Comparison of ENCODE assay signal across 9 cellular contexts in the genomic region with DNA sequence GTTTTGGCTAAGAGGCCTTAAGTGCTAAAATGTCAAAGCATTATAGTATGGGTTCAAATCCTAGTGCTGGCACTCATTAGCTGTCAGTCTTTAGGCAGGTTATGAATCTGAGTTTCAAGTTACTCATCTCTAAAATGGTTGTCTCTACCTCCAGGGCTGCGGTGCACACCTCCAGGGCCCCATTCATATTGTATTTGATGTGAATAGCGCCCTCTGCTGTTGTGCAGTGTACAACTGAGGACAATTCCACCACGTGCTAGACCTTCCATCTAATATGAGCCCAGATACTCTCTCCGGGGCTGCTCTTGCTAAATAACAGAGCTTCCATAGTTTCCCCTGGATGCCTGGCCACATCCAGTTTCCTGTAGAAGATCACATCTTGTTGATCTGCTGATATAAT. TPM values are rescaled to one million over a fixed set of nuclear protein-coding genes. Genes with fewer than 3 reads are reported as not detected.
DNase-seq lines count a peak whose midpoint lies in the region; ATAC-seq, FAIRE-seq and TF ChIP-seq lines count a peak whose summit lies in the region.
"Had no signal": no experiment of that assay in that cellular context is flagged by ENCODE, and none has a peak within 500 bp of the region (broad histone marks: within the 10 kb centered on the region; RNA-seq: fewer than 3 reads in every experiment).

No MANE protein-coding gene starts in this region.

- no peak for TF ChIP-seq RAD21 in HepG2 (CRISPR knock-in tag; IDR thresholded peaks at IDR 0.05)

- no peaks in the 10 kb centered on the region for H3K79me2 ChIP-seq in HepG2 (ENCODE audit: insufficient read depth, low read length)

- FAIRE-seq in D721Med (lab: Jason Lieb, UNC) (no peak), HepG2 (lab: Jason Lieb, UNC) (no peak)

- TF ChIP-seq EP300 in HepG2 (IDR thresholded peaks at IDR 0.05; ENCODE audit: low read depth in 2 of 2, low read length in 2 of 2) = no peak
- no peak for TF ChIP-seq EP300 in HepG2 (CRISPR knock-in tag; IDR thresholded peaks at IDR 0.05; ENCODE audit: borderline replicate concordance)

- H3K36me3 ChIP-seq in NT2/D1 (ENCODE audit: insufficient read depth, insufficient read length, low read length) (peaks cover 78% of the 10 kb centered on the region), HepG2 (replicated peaks in 1 of 2; ENCODE audit: control insufficient read depth in 1 of 2, insufficient read depth in 2 of 2, low read length in 2 of 2) (peaks cover 5 to 28% of the 10 kb centered on the region in 2 experiments; a peak in 4 of 5 replicates)

- H3K4me3 ChIP-seq in NT2/D1 (ENCODE audit: insufficient read length, low read depth) (no peak overlapping the region), HepG2 (replicated peaks in 1 of 3; ENCODE audit: insufficient read depth in 1 of 3, low read depth in 2 of 3, low read length in 3 of 3) (no peak overlapping the region)
- H3K4me3 ChIP-seq: lung had no signal

- H4K20me1 ChIP-seq in HepG2 (ENCODE audit: insufficient read depth, low read length) = no peaks in the 10 kb centered on the region

- TF ChIP-seq CTCF in D721Med (IDR thresholded peaks at IDR 0.05; ENCODE audit: insufficient read depth, missing control alignments) = peak; percentile 19
- no peak; the same call in 1 of the 2 replicates for TF ChIP-seq CTCF in HepG2 (CRISPR knock-in tag; IDR thresholded peaks at IDR 0.05)

- POLR2A ChIA-PET in HepG2 (lab: Yijun Ruan, JAX) = no interaction called here

- no peaks in the 10 kb centered on the region for H3K27me3 ChIP-seq in NT2/D1 (ENCODE audit: insufficient read depth, insufficient read length)
- no peaks in the 10 kb centered on the region for H3K27me3 ChIP-seq in HepG2 (ENCODE audit: control insufficient read depth in 1 of 2, insufficient read depth in 2 of 2, low read length in 2 of 2)

- DNase-seq in D721Med (ENCODE audit: insufficient read length, low spot score) (no peak), NT2/D1 (ENCODE audit: low read depth, low spot score) (peak; percentile 33), HepG2 (ENCODE audit: low spot score) (peak; percentile 25), hepatic stellate cell (ENCODE audit: low spot score) (no peak)
- peak; percentile 85 to 87 for DNase-seq in activated T-cell treated with anti-CD3 and anti-CD28 coated beads, Interleukin-2, amount 50 U/mL, for 48 hours
- peak; percentile 82 for DNase-seq in stimulated activated naive CD8-positive, alpha-beta T cell treated with anti-CD3 and anti-CD28 coated beads, Interleukin-15, Interleukin-2, amounts not matched to agents 100 U/mL and 50 U/mL, for 24 hours

- no peak overlapping the region for H3K4me2 ChIP-seq in HepG2 (ENCODE audit: low read depth, low read length)

- H3K27ac ChIP-seq in HepG2 (ENCODE audit: extremely low read length, insufficient read depth, low read length) = no peak overlapping the region

- H3K9ac ChIP-seq in NT2/D1 (ENCODE audit: insufficient read length, low read depth) (no peak overlapping the region), HepG2 (ENCODE audit: insufficient read depth, low read depth, low read length) (no peak overlapping the region)

- BruUV-seq in HepG2 (replicated peaks; lab: Mats Ljungman, UMichigan) = no TSS peak

- H3K9me3 ChIP-seq in NT2/D1 (ENCODE audit: insufficient read depth, low read length) = no peaks in the 10 kb centered on the region
- H3K9me3 ChIP-seq in HepG2 (ENCODE audit: low read length) = no peaks in the 10 kb centered on the region

- in situ Hi-C loops in HepG2 (cut with HindIII; ENCODE audit: extremely low pct_ligation_motif_present, low pct_unique_long_range_greater_than_20kb) = no loop called here

- ATAC-seq in HepG2 (peak; percentile 34; the same call in 1 of the 3 replicates), HG03342 (IDR thresholded peaks at IDR 0.05; ENCODE audit: unreplicated experiment) (no peak), HG03175 (IDR thresholded peaks at IDR 0.05; ENCODE audit: unreplicated experiment) (no peak)
- ATAC-seq in stimulated activated naive CD8-positive, alpha-beta T cell treated with anti-CD3 and anti-CD28 coated beads, Interleukin-15, Interleukin-2, amounts not matched to agents 100 U/mL and 50 U/mL, for 24 hours = peak; percentile 97

- CTCF ChIA-PET in HepG2 (lab: Yijun Ruan, JAX; ENCODE audit: low intra/inter-chr PET ratio, low total read pairs) = no interaction called here

- 94% methylated on average over 3 of the region's 4 CpGs for WGBS in HepG2 (ENCODE audit: low lambda C conversion rate)

- TF ChIP-seq POLR2A in HepG2 (IDR thresholded peaks at IDR 0.05; ENCODE audit: insufficient read depth in 1 of 2, low read depth in 2 of 2, low read length in 2 of 2) = no peak

- intact Hi-C loops in HepG2 (cut with micrococcal nuclease; ENCODE audit: unreplicated experiment) = no loop called here

- no peak overlapping the region for H2AFZ ChIP-seq in HepG2 (ENCODE audit: low read length)

- H3K4me1 ChIP-seq in NT2/D1 (ENCODE audit: insufficient read depth, insufficient read length) (no peaks in the 10 kb centered on the region), HepG2 (ENCODE audit: insufficient read depth, low read length) (peaks cover 17% of the 10 kb centered on the region)

TF ChIP-seq in HepG2, 621 proteins besides CTCF, POLR2A, EP300 and RAD21:
- no peak for TF ChIP-seq CREB3 (CRISPR knock-in tag; IDR thresholded peaks at IDR 0.05)
- peak; percentile 6; the same call in 1 of the 2 replicates for TF ChIP-seq STAG1 (CRISPR knock-in tag; IDR thresholded peaks at IDR 0.05)

RNA-seq across cellular contexts. Expression of gene OXNAD1, which starts 54.3 kb away (rescaled TPM):
- total RNA-seq in HepG2 (2016; rRNA removed; fragmentation: Illumina TruSeq; extraction: Trizol) = 18.8 and 25.2 TPM in 2 replicates
- total RNA-seq in HepG2 (2016; cell fraction: cytosol; rRNA removed; fragmentation: Illumina TruSeq; extraction: Trizol; ENCODE audit: low read depth) = 25.2 and 28.2 TPM in 2 replicates
- 19.7 and 23.1 TPM in 2 replicates for total RNA-seq in HepG2 (2016; cell fraction: insoluble cytoplasmic fraction; rRNA removed; fragmentation: Illumina TruSeq; extraction: Trizol)
- 13.5 and 18.2 TPM in 2 replicates for total RNA-seq in HepG2 (2016; cell fraction: membrane; rRNA removed; fragmentation: Illumina TruSeq; extraction: Trizol)
- total RNA-seq in HepG2 (2016; cell fraction: nucleus; rRNA removed; fragmentation: Illumina TruSeq; extraction: Trizol) = 38.3 and 44.7 TPM in 2 replicates
- 8.8 and 9.9 TPM in 2 replicates for polyA plus RNA-seq in HepG2 (2011; rRNA removed)
- 6.6 and 8.2 TPM in 2 replicates for polyA plus RNA-seq in HepG2 (2011; cell fraction: cytosol; rRNA removed)
- 10.2 and 12.1 TPM in 2 replicates for polyA plus RNA-seq in HepG2 (2011; cell fraction: nucleus; rRNA removed)
- 7.0 and 7.7 TPM in 2 replicates for polyA plus RNA-seq in HepG2 (2012)
- polyA plus RNA-seq in HepG2 (2016; cell fraction: cytosol; fragmentation: Illumina TruSeq; extraction: Trizol; ENCODE audit: low read depth) = 1.7 and 3.2 TPM in 2 replicates
- 19.0 and 22.1 TPM in 2 replicates for polyA plus RNA-seq in HepG2 (2016; cell fraction: insoluble cytoplasmic fraction; fragmentation: Illumina TruSeq; extraction: Trizol; ENCODE audit: low read depth)
- polyA plus RNA-seq in HepG2 (2016; cell fraction: membrane; fragmentation: Illumina TruSeq; extraction: Trizol; ENCODE audit: low read depth) = 4.3 and 6.7 TPM in 2 replicates
- 12.2 and 14.2 TPM in 2 replicates for polyA plus RNA-seq in HepG2 (2016; cell fraction: nucleus; fragmentation: Illumina TruSeq; extraction: Trizol; ENCODE audit: insufficient read depth, low read depth)
- 24.6 and 49.5 TPM in 2 replicates for polyA minus RNA-seq in HepG2 (2011; rRNA and poly(A)+ RNA removed; ENCODE audit: low replicate concordance)
- polyA minus RNA-seq in HepG2 (2011; cell fraction: cytosol; rRNA and poly(A)+ RNA removed) = 5.4 and 6.4 TPM in 2 replicates
- 64.5 and 66.2 TPM in 2 replicates for polyA minus RNA-seq in HepG2 (2011; cell fraction: nucleus; rRNA and poly(A)+ RNA removed)

RNA-seq across cellular contexts. Expression of gene DPH3, which starts 54.6 kb away (rescaled TPM):
- 21.6 and 40.0 TPM in 2 replicates for total RNA-seq in HepG2 (2016; rRNA removed; fragmentation: Illumina TruSeq; extraction: Trizol)
- 14.7 and 18.5 TPM in 2 replicates for total RNA-seq in HepG2 (2016; cell fraction: cytosol; rRNA removed; fragmentation: Illumina TruSeq; extraction: Trizol; ENCODE audit: low read depth)
- total RNA-seq in HepG2 (2016; cell fraction: insoluble cytoplasmic fraction; rRNA removed; fragmentation: Illumina TruSeq; extraction: Trizol) = 21.8 and 34.1 TPM in 2 replicates
- 37.4 and 40.6 TPM in 2 replicates for total RNA-seq in HepG2 (2016; cell fraction: membrane; rRNA removed; fragmentation: Illumina TruSeq; extraction: Trizol)
- total RNA-seq in HepG2 (2016; cell fraction: nucleus; rRNA removed; fragmentation: Illumina TruSeq; extraction: Trizol) = 10.6 and 11.0 TPM in 2 replicates
- polyA plus RNA-seq in HepG2 (2011; rRNA removed) = 15.6 and 18.3 TPM in 2 replicates
- 6.7 and 10.0 TPM in 2 replicates for polyA plus RNA-seq in HepG2 (2011; cell fraction: cytosol; rRNA removed)
- 2.0 and 3.6 TPM in 2 replicates for polyA plus RNA-seq in HepG2 (2011; cell fraction: nucleus; rRNA removed)
- 23.4 and 26.6 TPM in 2 replicates for polyA plus RNA-seq in HepG2 (2012)
- polyA plus RNA-seq in HepG2 (2016; cell fraction: cytosol; fragmentation: Illumina TruSeq; extraction: Trizol; ENCODE audit: low read depth) = 53.4 and 78.8 TPM in 2 replicates
- 73.2 and 81.4 TPM in 2 replicates for polyA plus RNA-seq in HepG2 (2016; cell fraction: insoluble cytoplasmic fraction; fragmentation: Illumina TruSeq; extraction: Trizol; ENCODE audit: low read depth)
- polyA plus RNA-seq in HepG2 (2016; cell fraction: membrane; fragmentation: Illumina TruSeq; extraction: Trizol; ENCODE audit: low read depth) = 73.1 and 94.3 TPM in 2 replicates
- 30.4 and 35.4 TPM in 2 replicates for polyA plus RNA-seq in HepG2 (2016; cell fraction: nucleus; fragmentation: Illumina TruSeq; extraction: Trizol; ENCODE audit: insufficient read depth, low read depth)
- polyA minus RNA-seq in HepG2 (2011; rRNA and poly(A)+ RNA removed; ENCODE audit: low replicate concordance) = 5.6 and 6.9 TPM in 2 replicates
- 6.9 and 8.9 TPM in 2 replicates for polyA minus RNA-seq in HepG2 (2011; cell fraction: cytosol; rRNA and poly(A)+ RNA removed)
- 6.0 and 7.2 TPM in 2 replicates for polyA minus RNA-seq in HepG2 (2011; cell fraction: nucleus; rRNA and poly(A)+ RNA removed)

Comparison
In these comparisons a context has a peak if more than half of its experiments do, and no peak if none do; other contexts are left out.
1. DNase-seq: peak in NT2/D1 (single experiment), activated T-cell treated with anti-CD3 and anti-CD28 coated beads, Interleukin-2, amount 50 U/mL, for 48 hours (2 of 2), HepG2 (single experiment) and stimulated activated naive CD8-positive, alpha-beta T cell treated with anti-CD3 and anti-CD28 coated beads, Interleukin-15, Interleukin-2, amounts not matched to agents 100 U/mL and 50 U/mL, for 24 hours (single experiment); none in D721Med (single experiment) and hepatic stellate cell (single experiment).
2. ATAC-seq: peak in HepG2 (single experiment) and stimulated activated naive CD8-positive, alpha-beta T cell treated with anti-CD3 and anti-CD28 coated beads, Interleukin-15, Interleukin-2, amounts not matched to agents 100 U/mL and 50 U/mL, for 24 hours (single experiment); none in HG03342 (single experiment) and HG03175 (single experiment).